Comparison of ENCODE assay signal across 4 cellular contexts in genomic region chr13:105414639-105415038, GRCh38.
TF ChIP-seq lines count a peak whose summit lies in the region.

No MANE protein-coding gene starts in this region.

TF ChIP-seq in HepG2, 621 proteins besides CTCF, POLR2A, EP300 and RAD21:
- TF ChIP-seq MAFF (IDR thresholded peaks at IDR 0.05; ENCODE audit: low read depth, low read length) (0 out of 2 replicates have a peak, but pooled peaks have one; percentile 46), ZNF615 (CRISPR knock-in tag; IDR thresholded peaks at IDR 0.05; ENCODE audit: borderline replicate concordance) (no peak), FOXO4 (CRISPR knock-in tag; conservative IDR thresholded peaks at IDR 0.05) (no peak), MAFK (conservative IDR thresholded peaks at IDR 0.05 in 1 of 2, IDR thresholded peaks at IDR 0.05 in 1 of 2; ENCODE audit: low read length in 2 of 2) (peak; percentile 34 to 80), E2F2 (CRISPR knock-in tag; IDR thresholded peaks at IDR 0.05; ENCODE audit: borderline replicate concordance) (no peak), THYN1 (CRISPR knock-in tag; IDR thresholded peaks at IDR 0.05; ENCODE audit: borderline replicate concordance, low read depth) (no peak)

TF ChIP-seq in IMR-90, 13 proteins besides CTCF, POLR2A, EP300 and RAD21:
- TF ChIP-seq SMC3 (IDR thresholded peaks at IDR 0.05; ENCODE audit: low read depth, low read length), result no peak
- TF ChIP-seq MAZ (IDR thresholded peaks at IDR 0.05; ENCODE audit: borderline replicate concordance, low read depth, low read length), result no peak
- peak; percentile 76 for TF ChIP-seq MAFK (IDR thresholded peaks at IDR 0.05; ENCODE audit: low read depth, low read length)
- no peak for TF ChIP-seq FOS (IDR thresholded peaks at IDR 0.05; ENCODE audit: low read depth, low read length)
- TF ChIP-seq ELK1 (IDR thresholded peaks at IDR 0.05; ENCODE audit: borderline replicate concordance, low read depth, low read length), result no peak
- TF ChIP-seq RFX5 (IDR thresholded peaks at IDR 0.05; ENCODE audit: low read depth, low read length), result no peak
TF ChIP-seq in IMR-90: peak in this region for 1.

TF ChIP-seq in K562, 482 proteins besides CTCF, POLR2A, EP300 and RAD21:
- TF ChIP-seq E2F6 (IDR thresholded peaks at IDR 0.05; ENCODE audit: borderline replicate concordance in 1 of 2, extremely low read depth in 1 of 2, insufficient read depth in 1 of 2, insufficient read length in 1 of 2, low read depth in 1 of 2, low read length in 1 of 2, poor library complexity in 1 of 2, severe bottlenecking in 1 of 2) (no peak), RBM34 (IDR thresholded peaks at IDR 0.05; ENCODE audit: borderline replicate concordance, insufficient read depth, low read length) (no peak), ZNF316 (IDR thresholded peaks at IDR 0.05) (peak; percentile 15; the same call in 1 of the 2 replicates), MAFF (IDR thresholded peaks at IDR 0.05; ENCODE audit: low read length) (peak; percentile 2; the same call in 1 of the 2 replicates)
TF ChIP-seq in K562: peak in this region for 2.

TF ChIP-seq in SK-N-SH, 30 proteins besides CTCF, POLR2A, EP300 and RAD21:
- TF ChIP-seq GABPA (IDR thresholded peaks at IDR 0.05; ENCODE audit: low read depth), result no peak
- no peak for TF ChIP-seq YY1 (IDR thresholded peaks at IDR 0.05; ENCODE audit: low read depth)
- no peak for TF ChIP-seq SIN3A (IDR thresholded peaks at IDR 0.05; ENCODE audit: borderline replicate concordance, low read depth, low read length)
- no peak for TF ChIP-seq POLR2AphosphoS5 (IDR thresholded peaks at IDR 0.05; ENCODE audit: low read depth, low read length)
- TF ChIP-seq RCOR1 (IDR thresholded peaks at IDR 0.05; ENCODE audit: low read length), result no peak
- TF ChIP-seq MXI1 (IDR thresholded peaks at IDR 0.05; ENCODE audit: low read depth, low read length), result no peak
- TF ChIP-seq IRF3 (IDR thresholded peaks at IDR 0.05; ENCODE audit: low read depth, low read length), result no peak
- TF ChIP-seq TEAD4 (IDR thresholded peaks at IDR 0.05; ENCODE audit: borderline replicate concordance, insufficient read depth), result no peak
- no peak for TF ChIP-seq FOXM1 (IDR thresholded peaks at IDR 0.05; ENCODE audit: low read depth)
- no peak for TF ChIP-seq TAF1 (IDR thresholded peaks at IDR 0.05; ENCODE audit: borderline replicate concordance, low read depth, low read length)
- TF ChIP-seq FOSL2 (IDR thresholded peaks at IDR 0.05; ENCODE audit: borderline replicate concordance, low read depth), result no peak
- no peak for TF ChIP-seq GATA2 (CRISPR knock-in tag; IDR thresholded peaks at IDR 0.05)
- TF ChIP-seq REST (IDR thresholded peaks at IDR 0.05; ENCODE audit: low read depth, low read length), result no peak
- TF ChIP-seq RFX5 (IDR thresholded peaks at IDR 0.05; ENCODE audit: low read length), result no peak
